Comparison of ENCODE assay signal across 32 cellular contexts in genomic region chr11:24240496-24240895, GRCh38.
"Had no signal": no experiment of that assay in that cellular context is flagged by ENCODE, and none has a peak within 500 bp of the region (broad histone marks: within the 10 kb centered on the region; RNA-seq: fewer than 3 reads in every experiment).

No MANE protein-coding gene starts in this region.

- H3K36me3 Mint-ChIP-seq: activated naive CD4-positive, alpha-beta T cell treated with anti-CD3 and anti-CD28 coated beads, Interleukin-2, amount 10 ng/mL, durations not matched to agents 7 days and 5 days; activated naive CD8-positive, alpha-beta T cell treated with anti-CD3 and anti-CD28 coated beads for 36 hours; WTC11 had no signal

- FAIRE-seq: colon had no signal

- DNase-seq: activated CD4-positive, alpha-beta T cell treated with anti-CD3 and anti-CD28 coated beads for 36 hours; activated CD4-positive, alpha-beta T cell treated with anti-CD3 and anti-CD28 coated beads, Interleukin-2, amount 10 ng/mL, durations not matched to agents 7 days and 5 days; activated CD4-positive, alpha-beta T cell treated with anti-CD3 and anti-CD28 coated beads, Interleukin-2, amount 50 U/mL, for 48 hours; activated CD8-positive, alpha-beta memory T cell treated with anti-CD3 and anti-CD28 coated beads, Interleukin-2, amount 50 U/mL, for 4 hours; activated CD8-positive, alpha-beta T cell treated with anti-CD3 and anti-CD28 coated beads, Interleukin-2, amount 10 ng/mL, durations not matched to agents 7 days and 5 days; activated effector memory CD4-positive, alpha-beta T cell treated with Interleukin-2 at 50 U/mL for 16 hours; activated naive CD4-positive, alpha-beta T cell treated with anti-CD3 and anti-CD28 coated beads, Interleukin-2, amount 10 ng/mL, durations not matched to agents 7 days and 5 days; activated naive CD8-positive, alpha-beta T cell treated with anti-CD3 and anti-CD28 coated beads for 36 hours; activated T-cell treated with anti-CD3 and anti-CD28 coated beads for 4 hours; activated T-cell treated with anti-CD3 and anti-CD28 coated beads, Interleukin-2, amount 50 U/mL, for 4 hours; amniotic stem cell; aorta; brain microvascular endothelial cell; central memory CD4-positive, alpha-beta T cell; NCI-H1048; NCI-H1105 treated with DMSO at 0.1 percent for 48 hours; NCI-H1436 treated with DMSO at 0.1 percent for 48 hours; NCI-H1694 treated with DMSO at 0.1 percent for 48 hours; NCI-H2029; NCI-H345; NCI-H526; NCI-H748 treated with DMSO at 0.1 percent for 48 hours; NK-92 treated with Interleukin-12 subunit alpha and Interleukin-12 subunit beta, amount 100 ng/mL, for 24 hours; Right ventricle myocardium superior; SW 1271; T-helper 1 cell; T-helper 2 cell; T-helper 9 cell had no signal

- ATAC-seq: activated CD4-positive, alpha-beta T cell treated with anti-CD3 and anti-CD28 coated beads for 36 hours; activated CD4-positive, CD25-positive, alpha-beta regulatory T cell treated with anti-CD3 and anti-CD28 coated beads, Interleukin-2, amount 50 U/mL, for 24 hours; activated CD8-positive, alpha-beta T cell treated with anti-CD3 and anti-CD28 coated beads, Interleukin-2, amount 10 ng/mL, durations not matched to agents 7 days and 5 days; activated T-cell treated with anti-CD3 and anti-CD28 coated beads, Interleukin-2, amount 50 U/mL, for 4 hours; WTC11 had no signal

- H3K27ac ChIP-seq: brain microvascular endothelial cell, KMS-11 had no signal

- H3K36me3 ChIP-seq: brain microvascular endothelial cell had no signal

- H3K27me3 ChIP-seq: brain microvascular endothelial cell had no signal

- H3K9ac ChIP-seq: KMS-11 had no signal

- H3K27ac Mint-ChIP-seq: activated CD4-positive, alpha-beta T cell treated with anti-CD3 and anti-CD28 coated beads for 36 hours; activated CD4-positive, alpha-beta T cell treated with anti-CD3 and anti-CD28 coated beads, Interleukin-2, amount 10 ng/mL, durations not matched to agents 7 days and 5 days; activated CD8-positive, alpha-beta T cell treated with anti-CD3 and anti-CD28 coated beads, Interleukin-2, amount 10 ng/mL, durations not matched to agents 7 days and 5 days; activated naive CD4-positive, alpha-beta T cell treated with anti-CD3 and anti-CD28 coated beads, Interleukin-2, amount 10 ng/mL, durations not matched to agents 7 days and 5 days; activated naive CD8-positive, alpha-beta T cell treated with anti-CD3 and anti-CD28 coated beads for 36 hours; WTC11 had no signal

- H3K4me2 ChIP-seq: KMS-11 had no signal
